2 cellular contexts compared by ENCODE assay signal in the genomic region with DNA sequence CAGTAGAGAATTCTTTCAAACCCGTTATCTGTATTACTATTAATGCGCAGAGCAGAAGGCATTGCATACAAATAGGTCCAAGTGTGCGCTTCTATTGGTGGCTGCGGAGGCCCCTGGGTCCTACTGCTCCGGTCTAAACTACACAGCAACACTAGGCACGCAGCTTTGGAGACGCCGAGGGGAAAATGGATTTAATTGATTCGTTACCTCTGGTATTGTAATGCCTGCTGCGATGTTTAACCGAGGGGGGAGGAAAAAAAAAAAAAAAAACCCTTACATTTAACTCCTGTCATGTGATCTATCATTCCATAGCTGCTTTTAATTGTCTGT.
TF ChIP-seq lines count a peak whose summit lies in the region.

ROBO1 (minus strand) TSS at position 46 of the 330 bp plus-strand sequence.

TF ChIP-seq in HEK293T, 16 proteins besides CTCF, POLR2A, EP300 and RAD21 (continued from another document):
- TF ChIP-seq PKNOX1 (IDR thresholded peaks at IDR 0.05) (peak; percentile 13; the same call in 1 of the 2 replicates), FOXA1 (IDR thresholded peaks at IDR 0.05) (no peak), L3MBTL2 (conservative IDR thresholded peaks at IDR 0.05) (peak; percentile 60)
TF ChIP-seq in HEK293T: peak in this region for 4.

TF ChIP-seq in WTC11, 78 proteins besides CTCF, POLR2A, EP300 and RAD21 (continued from another document):
- TF ChIP-seq ZNF425 (CRISPR knock-in tag; conservative IDR thresholded peaks at IDR 0.05) (no peak), EMX1 (CRISPR knock-in tag; IDR thresholded peaks at IDR 0.05) (no peak)
- TF ChIP-seq, protein P1, sequence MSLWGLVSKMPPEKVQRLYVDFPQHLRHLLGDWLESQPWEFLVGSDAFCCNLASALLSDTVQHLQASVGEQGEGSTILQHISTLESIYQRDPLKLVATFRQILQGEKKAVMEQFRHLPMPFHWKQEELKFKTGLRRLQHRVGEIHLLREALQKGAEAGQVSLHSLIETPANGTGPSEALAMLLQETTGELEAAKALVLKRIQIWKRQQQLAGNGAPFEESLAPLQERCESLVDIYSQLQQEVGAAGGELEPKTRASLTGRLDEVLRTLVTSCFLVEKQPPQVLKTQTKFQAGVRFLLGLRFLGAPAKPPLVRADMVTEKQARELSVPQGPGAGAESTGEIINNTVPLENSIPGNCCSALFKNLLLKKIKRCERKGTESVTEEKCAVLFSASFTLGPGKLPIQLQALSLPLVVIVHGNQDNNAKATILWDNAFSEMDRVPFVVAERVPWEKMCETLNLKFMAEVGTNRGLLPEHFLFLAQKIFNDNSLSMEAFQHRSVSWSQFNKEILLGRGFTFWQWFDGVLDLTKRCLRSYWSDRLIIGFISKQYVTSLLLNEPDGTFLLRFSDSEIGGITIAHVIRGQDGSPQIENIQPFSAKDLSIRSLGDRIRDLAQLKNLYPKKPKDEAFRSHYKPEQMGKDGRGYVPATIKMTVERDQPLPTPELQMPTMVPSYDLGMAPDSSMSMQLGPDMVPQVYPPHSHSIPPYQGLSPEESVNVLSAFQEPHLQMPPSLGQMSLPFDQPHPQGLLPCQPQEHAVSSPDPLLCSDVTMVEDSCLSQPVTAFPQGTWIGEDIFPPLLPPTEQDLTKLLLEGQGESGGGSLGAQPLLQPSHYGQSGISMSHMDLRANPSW (CRISPR knock-in tag; conservative IDR thresholded peaks at IDR 0.05; ENCODE audit: low read depth) = no peak
- TF ChIP-seq, protein P2, sequence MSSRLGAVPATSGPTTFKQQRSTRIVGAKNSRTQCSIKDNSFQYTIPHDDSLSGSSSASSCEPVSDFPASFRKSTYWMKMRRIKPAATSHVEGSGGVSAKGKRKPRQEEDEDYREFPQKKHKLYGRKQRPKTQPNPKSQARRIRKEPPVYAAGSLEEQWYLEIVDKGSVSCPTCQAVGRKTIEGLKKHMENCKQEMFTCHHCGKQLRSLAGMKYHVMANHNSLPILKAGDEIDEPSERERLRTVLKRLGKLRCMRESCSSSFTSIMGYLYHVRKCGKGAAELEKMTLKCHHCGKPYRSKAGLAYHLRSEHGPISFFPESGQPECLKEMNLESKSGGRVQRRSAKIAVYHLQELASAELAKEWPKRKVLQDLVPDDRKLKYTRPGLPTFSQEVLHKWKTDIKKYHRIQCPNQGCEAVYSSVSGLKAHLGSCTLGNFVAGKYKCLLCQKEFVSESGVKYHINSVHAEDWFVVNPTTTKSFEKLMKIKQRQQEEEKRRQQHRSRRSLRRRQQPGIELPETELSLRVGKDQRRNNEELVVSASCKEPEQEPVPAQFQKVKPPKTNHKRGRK (CRISPR knock-in tag; IDR thresholded peaks at IDR 0.05; ENCODE audit: borderline replicate concordance) = no peak
- TF ChIP-seq, protein P3, sequence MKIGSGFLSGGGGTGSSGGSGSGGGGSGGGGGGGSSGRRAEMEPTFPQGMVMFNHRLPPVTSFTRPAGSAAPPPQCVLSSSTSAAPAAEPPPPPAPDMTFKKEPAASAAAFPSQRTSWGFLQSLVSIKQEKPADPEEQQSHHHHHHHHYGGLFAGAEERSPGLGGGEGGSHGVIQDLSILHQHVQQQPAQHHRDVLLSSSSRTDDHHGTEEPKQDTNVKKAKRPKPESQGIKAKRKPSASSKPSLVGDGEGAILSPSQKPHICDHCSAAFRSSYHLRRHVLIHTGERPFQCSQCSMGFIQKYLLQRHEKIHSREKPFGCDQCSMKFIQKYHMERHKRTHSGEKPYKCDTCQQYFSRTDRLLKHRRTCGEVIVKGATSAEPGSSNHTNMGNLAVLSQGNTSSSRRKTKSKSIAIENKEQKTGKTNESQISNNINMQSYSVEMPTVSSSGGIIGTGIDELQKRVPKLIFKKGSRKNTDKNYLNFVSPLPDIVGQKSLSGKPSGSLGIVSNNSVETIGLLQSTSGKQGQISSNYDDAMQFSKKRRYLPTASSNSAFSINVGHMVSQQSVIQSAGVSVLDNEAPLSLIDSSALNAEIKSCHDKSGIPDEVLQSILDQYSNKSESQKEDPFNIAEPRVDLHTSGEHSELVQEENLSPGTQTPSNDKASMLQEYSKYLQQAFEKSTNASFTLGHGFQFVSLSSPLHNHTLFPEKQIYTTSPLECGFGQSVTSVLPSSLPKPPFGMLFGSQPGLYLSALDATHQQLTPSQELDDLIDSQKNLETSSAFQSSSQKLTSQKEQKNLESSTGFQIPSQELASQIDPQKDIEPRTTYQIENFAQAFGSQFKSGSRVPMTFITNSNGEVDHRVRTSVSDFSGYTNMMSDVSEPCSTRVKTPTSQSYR (CRISPR knock-in tag; IDR thresholded peaks at IDR 0.05) = no peak
